ENCODE assay signal across 8 cellular contexts in the genomic region with DNA sequence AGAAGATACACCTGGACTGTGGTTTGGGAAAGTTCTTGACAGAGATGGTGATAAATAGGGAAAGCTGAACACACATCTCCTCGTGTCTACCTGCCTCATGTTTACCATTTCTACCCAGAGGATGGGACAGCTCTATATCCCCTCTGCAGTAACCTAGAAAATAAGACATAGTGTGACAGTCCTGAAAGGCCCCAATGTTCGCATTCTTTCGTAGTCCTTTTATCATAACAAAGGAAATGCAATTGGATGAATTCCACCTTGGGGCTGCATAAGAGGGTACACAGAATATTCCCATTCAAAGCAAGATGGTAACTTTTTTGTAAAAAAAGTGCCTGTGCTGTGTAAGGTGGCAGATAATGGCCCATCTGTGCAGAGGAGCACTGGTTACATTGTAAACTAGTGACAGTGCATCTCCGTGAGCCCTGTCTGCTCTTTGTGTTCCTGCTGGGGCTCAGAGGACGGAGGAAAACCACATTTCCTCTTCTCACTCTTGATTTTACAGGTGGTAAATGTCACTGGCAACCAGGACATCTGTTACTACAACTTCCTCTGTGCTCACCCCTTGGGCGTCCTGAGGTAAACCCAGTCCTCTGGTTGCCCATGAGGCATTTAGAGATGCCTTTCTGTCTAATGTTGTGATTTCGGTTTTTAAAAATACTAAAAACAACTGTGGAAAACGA.
DNase-seq lines count a peak whose midpoint lies in the region; ATAC-seq and TF ChIP-seq lines count a peak whose summit lies in the region.

No MANE protein-coding gene starts in this region.

- H3K36me3 ChIP-seq in GM23338 (ENCODE audit: insufficient read depth) (no peaks in the 10 kb centered on the region), Loucy (ENCODE audit: insufficient read depth, low read length) (no peaks in the 10 kb centered on the region), heart right ventricle (no peaks in the 10 kb centered on the region)

- H3K4me3 ChIP-seq in GM23338 (0 out of 2 replicates have a peak overlapping the region, but pooled peaks have one; percentile 7), Loucy (ENCODE audit: low read length, poor library complexity, severe bottlenecking) (peak overlapping the region; percentile 33), heart right ventricle (no peak overlapping the region)

- H3K4me3 Mint-ChIP-seq in GM23338 = peak overlapping the region; percentile 32; the same call in 1 of the 3 replicates
- H3K4me3 Mint-ChIP-seq in activated naive CD8-positive, alpha-beta T cell treated with anti-CD3 and anti-CD28 coated beads for 36 hours = peak overlapping the region; percentile 57

- H3K4me1 Mint-ChIP-seq in GM23338 = peaks cover 30% of the 10 kb centered on the region
- peaks cover 20% of the 10 kb centered on the region for H3K4me1 Mint-ChIP-seq in activated naive CD8-positive, alpha-beta T cell treated with anti-CD3 and anti-CD28 coated beads for 36 hours

- no peaks in the 10 kb centered on the region for H3K36me3 Mint-ChIP-seq in GM23338 (ENCODE audit: low read depth)
- H3K36me3 Mint-ChIP-seq in activated naive CD8-positive, alpha-beta T cell treated with anti-CD3 and anti-CD28 coated beads for 36 hours = peaks cover 27% of the 10 kb centered on the region

- H3K4me1 ChIP-seq in GM23338 (ENCODE audit: insufficient read depth) = peaks cover 30% of the 10 kb centered on the region
- peaks cover 25% of the 10 kb centered on the region for H3K4me1 ChIP-seq in Loucy (ENCODE audit: insufficient read depth, low read length, poor library complexity, severe bottlenecking)
- peaks cover 0 to 9% (median 0%) of the 10 kb centered on the region in 9 donors for H3K4me1 ChIP-seq in heart right ventricle

- TF ChIP-seq CTCF in GM13977 (IDR thresholded peaks at IDR 0.05; ENCODE audit: extremely low read depth, insufficient read depth, missing control alignments) = no peak
- no peak for TF ChIP-seq CTCF in GM23338 (conservative IDR thresholded peaks at IDR 0.05; ENCODE audit: low read depth in 2 of 2)
- no peak for TF ChIP-seq CTCF in Loucy (conservative IDR thresholded peaks at IDR 0.05; ENCODE audit: low read length)
- no peak for TF ChIP-seq CTCF in omental fat pad (IDR thresholded peaks at IDR 0.05)
- TF ChIP-seq CTCF in heart right ventricle (IDR thresholded peaks at IDR 0.05) = no peak

- H3K27ac ChIP-seq in GM23338 (ENCODE audit: low read depth) (peak overlapping the region; percentile 46), heart right ventricle (no peak overlapping the region)

- no peak overlapping the region for H3K9ac ChIP-seq in Loucy (ENCODE audit: low read depth, low read length, poor library complexity, severe bottlenecking)

- WGBS in heart right ventricle, 2 donors = 58 to 59% methylated on average over 8 of the region's 8 CpGs

- no peaks in the 10 kb centered on the region for H3K79me2 ChIP-seq in GM23338 (replicated peaks; ENCODE audit: insufficient read depth)
- H3K79me2 ChIP-seq in Loucy (ENCODE audit: insufficient read depth, low read length) = no peaks in the 10 kb centered on the region

- H3K9me3 ChIP-seq in Loucy (ENCODE audit: insufficient read depth, low read depth, low read length) = no peaks in the 10 kb centered on the region
- H3K9me3 ChIP-seq in heart right ventricle = no peaks in the 10 kb centered on the region

- no peaks in the 10 kb centered on the region for H3K9me3 Mint-ChIP-seq in GM23338
- H3K9me3 Mint-ChIP-seq in activated naive CD8-positive, alpha-beta T cell treated with anti-CD3 and anti-CD28 coated beads for 36 hours = no peaks in the 10 kb centered on the region

- H3K9me2 ChIP-seq in GM23338 (ENCODE audit: insufficient read depth) = peaks cover 4% of the 10 kb centered on the region
- no peaks in the 10 kb centered on the region for H3K9me2 ChIP-seq in Loucy (replicated peaks; ENCODE audit: low read depth, low read length)

- intact Hi-C loops in heart right ventricle (cut with DNase I) = no loop called here

- H4K20me1 ChIP-seq in GM23338 (replicated peaks; ENCODE audit: insufficient read depth) (no peaks in the 10 kb centered on the region), Loucy (ENCODE audit: insufficient read depth, low read length, poor library complexity, severe bottlenecking) (no peaks in the 10 kb centered on the region)

- peak overlapping the region; percentile 76 for H3K27ac Mint-ChIP-seq in GM23338
- H3K27ac Mint-ChIP-seq in activated naive CD8-positive, alpha-beta T cell treated with anti-CD3 and anti-CD28 coated beads for 36 hours = peak overlapping the region; percentile 88

- DNase-seq in GM13977 (ENCODE audit: low spot score) (peak; percentile 70), GM23338 (ENCODE audit: low spot score) (peak; percentile 61), hepatic stellate cell (ENCODE audit: low spot score) (no peak), omental fat pad (ENCODE audit: low spot score) (no peak), heart right ventricle (no peak), nucleus accumbens (lab: John Stamatoyannopoulos, UW) (no peak)
- DNase-seq in activated naive CD8-positive, alpha-beta T cell treated with anti-CD3 and anti-CD28 coated beads for 36 hours = peak; percentile 43

- H3F3A ChIP-seq in GM23338 (replicated peaks; ENCODE audit: low read depth) (no peaks in the 10 kb centered on the region), Loucy (ENCODE audit: low read depth) (peaks cover 4% of the 10 kb centered on the region; the same call in 1 of the 2 replicates)

- H3K4me2 ChIP-seq in GM23338 (peak overlapping the region; percentile 22), Loucy (ENCODE audit: low read depth, low read length, poor library complexity, severe bottlenecking) (peak overlapping the region; percentile 62)

- ATAC-seq in GM23338 (peak; percentile 78), omental fat pad (ENCODE audit: low FRiP score) (no peak), heart right ventricle (no peak)

- H3K27me3 ChIP-seq in GM23338 (ENCODE audit: insufficient read depth) (no peaks in the 10 kb centered on the region), Loucy (ENCODE audit: insufficient read depth, low read length, poor library complexity, severe bottlenecking) (no peaks in the 10 kb centered on the region), heart right ventricle (no peaks in the 10 kb centered on the region)

- H2AFZ ChIP-seq in GM23338 (no peak overlapping the region; the same call in 1 of the 2 replicates), Loucy (ENCODE audit: low read length) (no peak overlapping the region)

- H3K27me3 Mint-ChIP-seq in GM23338 (ENCODE audit: insufficient read depth, low read depth, poor library complexity) = peaks cover under 1% of the 10 kb centered on the region
- H3K27me3 Mint-ChIP-seq in activated naive CD8-positive, alpha-beta T cell treated with anti-CD3 and anti-CD28 coated beads for 36 hours = no peaks in the 10 kb centered on the region

- in situ Hi-C loops in GM13977 (cut with MboI; ENCODE audit: low pct_unique_long_range_greater_than_20kb, low sequenced_read_pairs, unreplicated experiment) = no loop called here

TF ChIP-seq in GM23338, 12 proteins besides CTCF, POLR2A, EP300 and RAD21:
- TF ChIP-seq NANOG (IDR thresholded peaks at IDR 0.05; ENCODE audit: borderline replicate concordance) = 0 out of 2 replicates have a peak, but pooled peaks have one; percentile 21
- no peak for TF ChIP-seq ZNF114 (CRISPR knock-in tag; IDR thresholded peaks at IDR 0.05)

Comparison
In these comparisons a context has a peak if more than half of its experiments do, and no peak if none do; other contexts are left out.
1. DNase-seq: peak in GM13977 (single experiment), GM23338 (single experiment) and activated naive CD8-positive, alpha-beta T cell treated with anti-CD3 and anti-CD28 coated beads for 36 hours (single experiment); none in hepatic stellate cell (single experiment), omental fat pad (single experiment), heart right ventricle (0 of 2) and nucleus accumbens (0 of 56).
2. H3K4me3 ChIP-seq: peak in GM23338 (single experiment) and Loucy (single experiment); none in heart right ventricle (0 of 10).